Comparison of ENCODE assay signal across 22 cellular contexts in genomic region chr3:149282322-149282721, GRCh38. TPM values are rescaled to one million over a fixed set of nuclear protein-coding genes. Genes with fewer than 3 reads are reported as not detected.
"Had no signal": no experiment of that assay in that cellular context is flagged by ENCODE, and none has a peak within 500 bp of the region (broad histone marks: within the 10 kb centered on the region; RNA-seq: fewer than 3 reads in every experiment).

No MANE protein-coding gene starts in this region.

- FAIRE-seq: endometrium, small intestine had no signal

- H3K4me3 Mint-ChIP-seq: naive thymus-derived CD4-positive, alpha-beta T cell; nephron progenitor cell had no signal

- H3K27ac Mint-ChIP-seq: nephron progenitor cell had no signal

- H3K36me3 ChIP-seq: esophagus muscularis mucosa, gastrocnemius medialis, right atrium auricular region, stomach, thoracic aorta, transverse colon had no signal

- H3K9ac ChIP-seq: parathyroid adenoma had no signal

- H3K79me2 ChIP-seq: parathyroid adenoma had no signal

- H3K9me3 Mint-ChIP-seq: naive thymus-derived CD4-positive, alpha-beta T cell had no signal

- DNase-seq: cortex of kidney; dorsolateral prefrontal cortex; effector CD8-positive, alpha-beta T cell; gastrocnemius medialis; islet precursor cell; mammary epithelial cell; naive thymus-derived CD4-positive, alpha-beta T cell; nephron progenitor cell; small intestine; stimulated activated CD4-positive, alpha-beta T cell treated with anti-CD3 and anti-CD28 coated beads, Interleukin-12 subunit alpha, Interleukin-12 subunit beta, amount 100 ng/mL, for 4 hours; stimulated activated naive CD4-positive, alpha-beta T cell; stomach; substantia nigra; transverse colon had no signal

- H3K4me3 ChIP-seq: dorsolateral prefrontal cortex, esophagus muscularis mucosa, gastrocnemius medialis, right atrium auricular region, stomach, thoracic aorta, transverse colon had no signal

- H3K27me3 ChIP-seq: dorsolateral prefrontal cortex, esophagus muscularis mucosa, gastrocnemius medialis, right atrium auricular region, stomach, transverse colon had no signal

- H3K27me3 Mint-ChIP-seq: naive thymus-derived CD4-positive, alpha-beta T cell had no signal

- H3K27ac ChIP-seq: dorsolateral prefrontal cortex, epithelial cell of prostate, esophagus muscularis mucosa, gastrocnemius medialis, parathyroid adenoma, right atrium auricular region, thoracic aorta, transverse colon had no signal

- ATAC-seq: gastrocnemius medialis; left lobe of liver; naive thymus-derived CD4-positive, alpha-beta T cell had no signal

- H2AFZ ChIP-seq: parathyroid adenoma had no signal

- H3K9me3 ChIP-seq: esophagus muscularis mucosa, gastrocnemius medialis, right atrium auricular region, stomach, thoracic aorta, transverse colon had no signal

- H3K4me1 ChIP-seq: esophagus muscularis mucosa, gastrocnemius medialis, parathyroid adenoma, right atrium auricular region had no signal

- H3K36me3 Mint-ChIP-seq: naive thymus-derived CD4-positive, alpha-beta T cell had no signal

RNA-seq across cellular contexts. Expression of gene TM4SF18, which starts 51.1 kb away (rescaled TPM):
- total RNA-seq: fibroblast of villous mesenchyme; mammary epithelial cell; naive thymus-derived CD4-positive, alpha-beta T cell had no signal
- polyA plus RNA-seq: mammary epithelial cell; naive thymus-derived CD4-positive, alpha-beta T cell had no signal
